In the genomic region with DNA sequence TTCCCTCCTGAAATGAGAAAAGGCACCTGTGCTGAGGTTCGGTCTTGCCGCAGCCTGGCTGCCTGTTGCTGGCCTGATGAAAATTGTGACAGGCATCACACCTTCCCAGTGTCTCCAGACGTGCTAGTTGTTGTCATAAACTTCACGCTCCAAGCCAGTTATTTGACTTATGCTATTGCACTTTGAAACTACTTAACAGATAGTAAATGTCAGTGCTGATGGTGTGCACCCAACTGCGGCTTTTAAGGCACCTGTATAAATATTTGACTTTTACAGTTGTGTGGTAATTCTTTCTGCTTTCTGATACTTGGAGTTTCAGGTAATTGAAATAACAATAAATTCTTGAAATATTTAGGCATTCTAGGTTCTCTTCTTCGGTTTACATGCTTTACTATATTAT, we compare ENCODE assay signal across 8 cellular contexts. TPM values are rescaled to one million over a fixed set of nuclear protein-coding genes. Genes with fewer than 3 reads are reported as not detected.
DNase-seq lines count a peak whose midpoint lies in the region; ATAC-seq and TF ChIP-seq lines count a peak whose summit lies in the region.

No MANE protein-coding gene starts in this region.

- no peaks in the 10 kb centered on the region for H3K27me3 ChIP-seq in AG04450 (ENCODE audit: control insufficient read depth, insufficient read depth, low read length)
- H3K27me3 ChIP-seq in colonic mucosa: peaks cover 33% of the 10 kb centered on the region

- in situ Hi-C loops in GM13977 (cut with MboI; ENCODE audit: low pct_unique_long_range_greater_than_20kb, low sequenced_read_pairs, unreplicated experiment): no loop called here

- peak overlapping the region; percentile 88 for H3K27ac Mint-ChIP-seq in mesothelial cell of epicardium

- POLR2A ChIA-PET in AG04450 (lab: Yijun Ruan, JAX): interaction anchor here (1.3 kb wide), 1 partner anchor 171 kb away, joined by 3 read pairs; no protein-coding TSS in a partner anchor

- no peaks in the 10 kb centered on the region for H3K36me3 ChIP-seq in colonic mucosa

- H3K9me3 Mint-ChIP-seq in mesothelial cell of epicardium: no peaks in the 10 kb centered on the region

- peaks cover 6% of the 10 kb centered on the region for H3K4me1 ChIP-seq in colonic mucosa

- peak overlapping the region; percentile 72 for H3K4me3 Mint-ChIP-seq in mesothelial cell of epicardium

- no peak for TF ChIP-seq CTCF in AG04450 (IDR thresholded peaks at IDR 0.05; ENCODE audit: low read depth, low read length)
- TF ChIP-seq CTCF in HFF-Myc (IDR thresholded peaks at IDR 0.05; ENCODE audit: low read depth, low read length, missing control alignments): no peak
- TF ChIP-seq CTCF in cardiac fibroblast (IDR thresholded peaks at IDR 0.05; ENCODE audit: low read depth, low read length): no peak
- TF ChIP-seq CTCF in mesothelial cell of epicardium (IDR thresholded peaks at IDR 0.05; ENCODE audit: unreplicated experiment): no peak
- no peak for TF ChIP-seq CTCF in colonic mucosa (IDR thresholded peaks at IDR 0.05)
- TF ChIP-seq CTCF in GM13977 (IDR thresholded peaks at IDR 0.05; ENCODE audit: extremely low read depth, insufficient read depth, missing control alignments): no peak

- no peak for DNase-seq in AG04450 (ENCODE audit: low read depth, low spot score)
- DNase-seq in HFF-Myc (ENCODE audit: extremely low read depth, low read depth): no peak
- no peak for DNase-seq in cardiac fibroblast (ENCODE audit: low read depth in 2 of 2)
- no peak for DNase-seq in mesothelial cell of epicardium (ENCODE audit: low spot score in 2 of 2, unreplicated experiment in 2 of 2)
- no peak for DNase-seq in colonic mucosa
- DNase-seq in stimulated activated CD4-positive, alpha-beta T cell treated with anti-CD3 and anti-CD28 coated beads, Interleukin-4, amount 100 ng/mL, for 1 hour: no peak
- no peak for DNase-seq in GM13977 (ENCODE audit: low spot score)

- no peak overlapping the region for H3K9ac ChIP-seq in colonic mucosa (ENCODE audit: low read depth in 2 of 2, low read length in 2 of 2)

- peaks cover 38% of the 10 kb centered on the region for H3K4me1 Mint-ChIP-seq in mesothelial cell of epicardium

- H3K9me3 ChIP-seq in AG04450 (ENCODE audit: control insufficient read depth, insufficient read depth, low read length): peaks cover 7% of the 10 kb centered on the region; the same call in 1 of the 2 replicates
- H3K9me3 ChIP-seq in colonic mucosa: no peaks in the 10 kb centered on the region

- H3K27me3 Mint-ChIP-seq in mesothelial cell of epicardium (ENCODE audit: low read depth): no peaks in the 10 kb centered on the region

- H3K4me3 ChIP-seq in AG04450 (ENCODE audit: low read depth, low read length): peak overlapping the region; percentile 91
- H3K4me3 ChIP-seq in HFF-Myc (replicated peaks; ENCODE audit: low read depth, low read length): peak overlapping the region; percentile 85
- peak overlapping the region; percentile 87 to 92 for H3K4me3 ChIP-seq in cardiac fibroblast (replicated peaks in 1 of 2; ENCODE audit: low read depth in 2 of 2, low read length in 2 of 2)
- H3K4me3 ChIP-seq in colonic mucosa: no peak overlapping the region

- no peaks in the 10 kb centered on the region for H3K36me3 Mint-ChIP-seq in mesothelial cell of epicardium

- CTCF ChIA-PET in AG04450 (lab: Charles Lee): interaction anchor here (0.6 to 3.6 kb wide), 3 partner anchors 27 to 176 kb away, joined by 3 to 16 read pairs (median 4); no protein-coding TSS in a partner anchor

- intact Hi-C loops in colonic mucosa (cut with DNase I): no loop called here

- no peak for ATAC-seq in HG03108 (IDR thresholded peaks at IDR 0.05; ENCODE audit: unreplicated experiment)

- H3K27ac ChIP-seq in AG04450 (ENCODE audit: low read depth, low read length) (no peak overlapping the region), colonic mucosa (no peak overlapping the region)

RNA-seq across cellular contexts. Expression of gene WWC2, which starts 1.8 kb away (rescaled TPM):
- polyA plus RNA-seq in AG04450 (2011; rRNA removed): 36.3 and 43.6 TPM in 2 replicates
- polyA minus RNA-seq in AG04450 (2011; rRNA and poly(A)+ RNA removed): 34.2 and 44.7 TPM in 2 replicates
- total RNA-seq in mesothelial cell of epicardium: 61.7 to 64.1 TPM (median 62.5 TPM) in 3 replicates
- 1 to 10 TPM; 4.3 to 6.8 TPM for total RNA-seq in colonic mucosa
